In the genomic region with DNA sequence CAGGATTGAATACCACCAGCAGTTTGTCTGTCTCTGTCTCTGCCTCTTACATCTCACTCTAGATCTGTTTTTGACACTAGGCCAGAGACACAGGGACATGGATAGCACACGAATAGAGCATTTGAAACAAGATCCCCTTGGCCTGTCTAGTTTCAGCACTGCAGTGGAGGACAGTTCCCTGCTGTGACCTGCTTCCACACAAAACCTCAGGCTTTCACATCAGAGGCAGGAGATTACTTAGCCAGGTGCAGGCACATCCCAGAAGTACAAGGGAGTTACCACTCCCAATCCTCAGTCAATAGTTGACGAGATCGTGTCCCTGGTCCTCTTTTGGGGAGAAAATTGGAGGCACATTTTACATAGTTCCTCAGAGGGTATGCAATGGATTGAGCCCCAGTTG, we compare ENCODE assay signal across 9 cellular contexts. TPM values are rescaled to one million over a fixed set of nuclear protein-coding genes. Genes with fewer than 3 reads are reported as not detected.
DNase-seq lines count a peak whose midpoint lies in the region; ATAC-seq and TF ChIP-seq lines count a peak whose summit lies in the region.
"Had no signal": no experiment of that assay in that cellular context is flagged by ENCODE, and none has a peak within 500 bp of the region (broad histone marks: within the 10 kb centered on the region; RNA-seq: fewer than 3 reads in every experiment).

No MANE protein-coding gene starts in this region.

- DNase-seq in Calu3, result peak; percentile 31
- peak; percentile 36 for DNase-seq in astrocyte of the cerebellum (ENCODE audit: low read depth)
- DNase-seq in right lobe of liver, result peak in 2 of 3 donors; percentile 25 to 49
- DNase-seq in NCI-H1105 (lab: John Stamatoyannopoulos, UW), result no peak
- DNase-seq in epidermal melanocyte (ENCODE audit: insufficient read length, low spot score), result no peak

- no peaks in the 10 kb centered on the region for H3K4me1 Mint-ChIP-seq in Calu3 (ENCODE audit: low read depth, unreplicated experiment)

- no peak overlapping the region for H3K27ac ChIP-seq in right lobe of liver
- H3K27ac ChIP-seq: PC-9 had no signal

- intact Hi-C loops in Calu3 (cut with micrococcal nuclease; ENCODE audit: unreplicated experiment), result no loop called here
- intact Hi-C loops in right lobe of liver (cut with DNase I), result no loop called here

- TF ChIP-seq CTCF in Calu3 (IDR thresholded peaks at IDR 0.05; ENCODE audit: unreplicated experiment) (no peak), astrocyte of the cerebellum (IDR thresholded peaks at IDR 0.05; ENCODE audit: low read depth, low read length, missing control alignments) (no peak), right lobe of liver (IDR thresholded peaks at IDR 0.05) (no peak)

- 0 out of 2 replicates have a peak, but pooled peaks have one; percentile 17 for TF ChIP-seq RAD21 in Ishikawa (IDR thresholded peaks at IDR 0.05; ENCODE audit: low read depth)

- no peak overlapping the region for H3K4me3 ChIP-seq in astrocyte of the cerebellum (ENCODE audit: low read depth, low read length)
- H3K4me3 ChIP-seq in right lobe of liver, result no peak overlapping the region
- H3K4me3 ChIP-seq: PC-9 had no signal

- H3K27me3 Mint-ChIP-seq in Calu3 (ENCODE audit: unreplicated experiment), result peaks cover 92% of the 10 kb centered on the region

- no peak overlapping the region for H3K27ac Mint-ChIP-seq in Calu3 (ENCODE audit: unreplicated experiment)

- H3K9me3 ChIP-seq in right lobe of liver, result no peaks in the 10 kb centered on the region

- ATAC-seq in right lobe of liver (peak in 3 of 4 donors; percentile 47 to 70 (median 49)), GM21447 (IDR thresholded peaks at IDR 0.05; ENCODE audit: unreplicated experiment) (no peak), HG03457 (IDR thresholded peaks at IDR 0.05; ENCODE audit: unreplicated experiment) (no peak)

- no peak for TF ChIP-seq EP300 in Ishikawa (IDR thresholded peaks at IDR 0.05; ENCODE audit: borderline replicate concordance)

- CTCF ChIA-PET in Calu3 (lab: Charles Lee), result no interaction called here

- no peaks in the 10 kb centered on the region for H3K9me3 Mint-ChIP-seq in Calu3 (ENCODE audit: low read depth, unreplicated experiment)

- in situ Hi-C loops in astrocyte of the cerebellum (cut with HindIII; ENCODE audit: low sequenced_read_pairs), result no loop called here

- H3K36me3 Mint-ChIP-seq in Calu3 (ENCODE audit: insufficient read depth, unreplicated experiment), result no peaks in the 10 kb centered on the region

- no peak for TF ChIP-seq POLR2A in right lobe of liver (IDR thresholded peaks at IDR 0.05)

- no peak overlapping the region for H3K4me3 Mint-ChIP-seq in Calu3 (ENCODE audit: low read depth, unreplicated experiment)

- H3K36me3 ChIP-seq in right lobe of liver, result no peaks in the 10 kb centered on the region

- WGBS in right lobe of liver (ENCODE audit: insufficient coverage, low coverage, low lambda C conversion rate, missing lambda C conversion rate), result 4% methylated on average over 3 of the region's 3 CpGs

- no peaks in the 10 kb centered on the region for H3K4me1 ChIP-seq in right lobe of liver

- no TSS peak for BruUV-seq in Calu3 (replicated peaks; lab: Mats Ljungman, UMichigan)

- H3K27me3 ChIP-seq in right lobe of liver, result no peaks in the 10 kb centered on the region

TF ChIP-seq in Ishikawa, 13 proteins besides CTCF, POLR2A, EP300 and RAD21:
- no peak for TF ChIP-seq CEBPB (IDR thresholded peaks at IDR 0.05)
- TF ChIP-seq YY1 (IDR thresholded peaks at IDR 0.05; ENCODE audit: low read depth), result no peak
- TF ChIP-seq, protein P1, sequence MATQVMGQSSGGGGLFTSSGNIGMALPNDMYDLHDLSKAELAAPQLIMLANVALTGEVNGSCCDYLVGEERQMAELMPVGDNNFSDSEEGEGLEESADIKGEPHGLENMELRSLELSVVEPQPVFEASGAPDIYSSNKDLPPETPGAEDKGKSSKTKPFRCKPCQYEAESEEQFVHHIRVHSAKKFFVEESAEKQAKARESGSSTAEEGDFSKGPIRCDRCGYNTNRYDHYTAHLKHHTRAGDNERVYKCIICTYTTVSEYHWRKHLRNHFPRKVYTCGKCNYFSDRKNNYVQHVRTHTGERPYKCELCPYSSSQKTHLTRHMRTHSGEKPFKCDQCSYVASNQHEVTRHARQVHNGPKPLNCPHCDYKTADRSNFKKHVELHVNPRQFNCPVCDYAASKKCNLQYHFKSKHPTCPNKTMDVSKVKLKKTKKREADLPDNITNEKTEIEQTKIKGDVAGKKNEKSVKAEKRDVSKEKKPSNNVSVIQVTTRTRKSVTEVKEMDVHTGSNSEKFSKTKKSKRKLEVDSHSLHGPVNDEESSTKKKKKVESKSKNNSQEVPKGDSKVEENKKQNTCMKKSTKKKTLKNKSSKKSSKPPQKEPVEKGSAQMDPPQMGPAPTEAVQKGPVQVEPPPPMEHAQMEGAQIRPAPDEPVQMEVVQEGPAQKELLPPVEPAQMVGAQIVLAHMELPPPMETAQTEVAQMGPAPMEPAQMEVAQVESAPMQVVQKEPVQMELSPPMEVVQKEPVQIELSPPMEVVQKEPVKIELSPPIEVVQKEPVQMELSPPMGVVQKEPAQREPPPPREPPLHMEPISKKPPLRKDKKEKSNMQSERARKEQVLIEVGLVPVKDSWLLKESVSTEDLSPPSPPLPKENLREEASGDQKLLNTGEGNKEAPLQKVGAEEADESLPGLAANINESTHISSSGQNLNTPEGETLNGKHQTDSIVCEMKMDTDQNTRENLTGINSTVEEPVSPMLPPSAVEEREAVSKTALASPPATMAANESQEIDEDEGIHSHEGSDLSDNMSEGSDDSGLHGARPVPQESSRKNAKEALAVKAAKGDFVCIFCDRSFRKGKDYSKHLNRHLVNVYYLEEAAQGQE (IDR thresholded peaks at IDR 0.05; ENCODE audit: low read depth), result peak; percentile 94

RNA-seq across cellular contexts. Expression of a gene that starts 34.0 kb away (rescaled TPM):
- total RNA-seq in Calu3 (2022) (not detected in 2 replicates), right lobe of liver (not detected)

Comparison
In these comparisons a context has a peak if more than half of its experiments do, and no peak if none do; other contexts are left out.
1. DNase-seq: peak in Calu3 (single experiment), astrocyte of the cerebellum (single experiment) and right lobe of liver (2 of 3); none in NCI-H1105 (single experiment) and epidermal melanocyte (single experiment).
2. ATAC-seq: peak in right lobe of liver (3 of 4); none in GM21447 (single experiment) and HG03457 (single experiment).